9 cellular contexts compared by ENCODE assay signal in genomic region chr3:58082047-58082446, GRCh38.
A peak's percentile ranks its signal among the peaks of the same experiment; 100 is the strongest.
DNase-seq lines count a peak whose midpoint lies in the region; FAIRE-seq and TF ChIP-seq lines count a peak whose summit lies in the region.
"Had no signal": no experiment of that assay in that cellular context is flagged by ENCODE, and none has a peak within 500 bp of the region (broad histone marks: within the 10 kb centered on the region; RNA-seq: fewer than 3 reads in every experiment).

No MANE protein-coding gene starts in this region.

- TF ChIP-seq CTCF in astrocyte (IDR thresholded peaks at IDR 0.05; ENCODE audit: insufficient read depth, low read depth, low read length) (no peak), neural crest cell (conservative IDR thresholded peaks at IDR 0.05) (no peak), HFFc6 (IDR thresholded peaks at IDR 0.05) (no peak), vagina (IDR thresholded peaks at IDR 0.05) (no peak)

- peaks cover 18% of the 10 kb centered on the region for H3K4me1 ChIP-seq in astrocyte (ENCODE audit: insufficient read depth, low read length)
- no peaks in the 10 kb centered on the region for H3K4me1 ChIP-seq in vagina

- H3K4me3 ChIP-seq in astrocyte (ENCODE audit: insufficient read depth, low read depth, low read length) (no peak overlapping the region), vagina (no peak overlapping the region)

- H3K36me3 Mint-ChIP-seq in astrocyte (ENCODE audit: low read depth, unreplicated experiment) (peaks cover 24% of the 10 kb centered on the region), neural crest cell (ENCODE audit: low read depth) (peaks cover 9% of the 10 kb centered on the region), HFFc6 (ENCODE audit: low read depth) (peaks cover 43% of the 10 kb centered on the region)

- peaks cover 44% of the 10 kb centered on the region for H3K4me1 Mint-ChIP-seq in astrocyte (ENCODE audit: low read depth, unreplicated experiment)
- H3K4me1 Mint-ChIP-seq in neural crest cell: peaks cover 7% of the 10 kb centered on the region
- peaks cover 21% of the 10 kb centered on the region for H3K4me1 Mint-ChIP-seq in HFFc6 (ENCODE audit: low read depth)

- no peak overlapping the region for H2AFZ ChIP-seq in astrocyte (ENCODE audit: low read depth, low read length)

- H3K9ac ChIP-seq in astrocyte (ENCODE audit: low read length): peak overlapping the region; percentile 4

- H3K4me3 Mint-ChIP-seq in astrocyte (ENCODE audit: unreplicated experiment) (peak overlapping the region; percentile 51), neural crest cell (no peak overlapping the region), HFFc6 (no peak overlapping the region)
- H3K4me3 Mint-ChIP-seq: activated B cell treated with CpG ODN at 0.5 μM for 24 hours had no signal

- H3K27ac Mint-ChIP-seq in astrocyte (ENCODE audit: unreplicated experiment) (peak overlapping the region; percentile 59), neural crest cell (ENCODE audit: unreplicated experiment) (peak overlapping the region; percentile 28), HFFc6 (no peak overlapping the region; the same call in 1 of the 2 replicates)
- H3K27ac Mint-ChIP-seq: activated B cell treated with CpG ODN at 0.5 μM for 24 hours had no signal

- H3K27me3 Mint-ChIP-seq in astrocyte (ENCODE audit: low read depth, unreplicated experiment) (no peaks in the 10 kb centered on the region), neural crest cell (ENCODE audit: low read depth) (no peaks in the 10 kb centered on the region), HFFc6 (ENCODE audit: insufficient read depth) (no peaks in the 10 kb centered on the region; the same call in 1 of the 2 replicates)
- H3K27me3 Mint-ChIP-seq: activated B cell treated with CpG ODN at 0.5 μM for 24 hours had no signal

- intact Hi-C loops in vagina (cut with DNase I): no loop called here

- peaks cover 63% of the 10 kb centered on the region for H3K79me2 ChIP-seq in astrocyte (ENCODE audit: insufficient read depth, low read length)

- H3K27ac ChIP-seq in astrocyte (ENCODE audit: low read depth, low read length) (peak overlapping the region; percentile 50), vagina (no peak overlapping the region)

- peaks cover 28% of the 10 kb centered on the region for H4K20me1 ChIP-seq in astrocyte (ENCODE audit: insufficient read depth, low read length)

- peak overlapping the region; percentile 77 for H3K4me2 ChIP-seq in astrocyte (ENCODE audit: low read length)

- no peak for FAIRE-seq in astrocyte (lab: Jason Lieb, UNC)

- peaks cover 30% of the 10 kb centered on the region for H3K36me3 ChIP-seq in astrocyte (ENCODE audit: insufficient read depth, low read length)
- H3K36me3 ChIP-seq in vagina: peaks cover 0 to 30% of the 10 kb centered on the region in 2 donors

- H3K27me3 ChIP-seq in astrocyte (ENCODE audit: insufficient read depth, low read length): no peaks in the 10 kb centered on the region
- H3K27me3 ChIP-seq in vagina: no peaks in the 10 kb centered on the region

- no peak for TF ChIP-seq POLR2A in vagina (IDR thresholded peaks at IDR 0.05)

- no peaks in the 10 kb centered on the region for H3K9me3 Mint-ChIP-seq in astrocyte (ENCODE audit: unreplicated experiment)
- no peaks in the 10 kb centered on the region for H3K9me3 Mint-ChIP-seq in neural crest cell
- no peaks in the 10 kb centered on the region for H3K9me3 Mint-ChIP-seq in HFFc6
- H3K9me3 Mint-ChIP-seq: activated B cell treated with CpG ODN at 0.5 μM for 24 hours had no signal

- peak; percentile 49 for DNase-seq in DMS 273 treated with DMSO at 0.1 percent for 48 hours (lab: John Stamatoyannopoulos, UW)
- DNase-seq in NCI-H524 treated with DMSO at 0.1 percent for 48 hours (lab: John Stamatoyannopoulos, UW): peak; percentile 1
- peak; percentile 83 for DNase-seq in astrocyte (ENCODE audit: low read depth)
- DNase-seq in neural crest cell (ENCODE audit: low read depth, low spot score): no peak
- no peak for DNase-seq in SW 1271 (lab: John Stamatoyannopoulos, UW)
- DNase-seq in activated effector memory CD4-positive, alpha-beta T cell treated with Interleukin-2 at 50 U/mL for 16 hours: no peak
- DNase-seq in HFFc6: no peak
- no peak for DNase-seq in vagina (ENCODE audit: extremely low spot score in 2 of 2)
- DNase-seq: activated B cell treated with CpG ODN at 0.5 μM for 24 hours had no signal

- H3K9me3 ChIP-seq in astrocyte (ENCODE audit: insufficient read depth, low read depth, low read length) (no peaks in the 10 kb centered on the region), vagina (no peaks in the 10 kb centered on the region)

Comparison
In these comparisons a context has a peak if more than half of its experiments do, and no peak if none do; other contexts are left out.
1. DNase-seq: peak in DMS 273 treated with DMSO at 0.1 percent for 48 hours (single experiment), NCI-H524 treated with DMSO at 0.1 percent for 48 hours (single experiment) and astrocyte (single experiment); none in neural crest cell (single experiment), SW 1271 (0 of 2), activated effector memory CD4-positive, alpha-beta T cell treated with Interleukin-2 at 50 U/mL for 16 hours (single experiment), HFFc6 (single experiment) and vagina (0 of 2).